Comparison of ENCODE assay signal across 8 cellular contexts in the genomic region with DNA sequence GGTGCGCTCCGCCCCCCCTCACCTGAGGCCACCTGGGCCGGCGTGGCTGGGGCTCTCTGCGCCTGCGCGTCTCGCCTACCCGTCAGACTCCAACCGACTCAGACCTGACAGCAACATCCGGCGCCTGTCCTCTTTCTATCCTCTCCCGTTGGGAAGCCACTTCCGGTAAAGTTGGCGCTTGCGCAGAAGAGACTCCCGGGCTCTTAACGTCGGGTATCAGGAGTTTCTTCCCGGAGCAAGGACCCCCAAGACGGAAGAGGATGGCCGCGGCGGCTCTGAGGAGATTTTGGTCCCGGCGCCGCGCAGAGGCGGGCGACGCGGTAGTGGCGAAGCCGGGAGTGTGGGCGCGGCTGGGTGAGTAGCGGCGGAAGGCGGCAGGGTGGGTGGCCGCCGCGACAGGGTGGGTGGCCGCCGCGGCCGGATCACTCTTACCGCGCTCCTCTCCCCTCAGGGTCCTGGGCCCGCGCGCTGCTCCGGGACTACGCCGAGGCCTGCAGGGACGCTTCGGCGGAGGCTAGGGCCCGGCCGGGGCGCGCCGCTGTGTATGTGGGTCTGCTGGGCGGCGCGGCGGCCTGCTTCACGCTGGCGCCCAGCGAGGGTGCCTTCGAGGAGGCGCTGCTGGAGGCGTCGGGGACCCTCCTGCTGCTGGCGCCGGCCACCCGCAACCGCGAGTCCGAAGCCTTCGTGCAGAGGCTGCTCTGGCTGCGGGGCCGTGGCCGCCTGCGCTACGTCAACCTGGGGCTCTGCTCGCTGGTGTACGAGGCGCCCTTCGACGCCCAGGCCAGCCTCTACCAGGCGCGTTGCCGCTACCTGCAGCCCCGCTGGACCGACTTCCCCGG. TPM values are rescaled to one million over a fixed set of nuclear protein-coding genes. Genes with fewer than 3 reads are reported as not detected.
DNase-seq lines count a peak whose midpoint lies in the region; ATAC-seq and TF ChIP-seq lines count a peak whose summit lies in the region.

TIMM29 (plus strand) TSS at position 249 of the 839 bp plus-strand sequence; CDS start at position 261, 12 bp downstream.
YIPF2 (minus strand) TSS at position 77 of the 839 bp plus-strand sequence. CDS start 229 bp downstream, outside the sequence.

- H3K27me3 ChIP-seq in DND-41 (ENCODE audit: insufficient read depth, low read length, poor library complexity) (no peaks in the 10 kb centered on the region), RWPE2 (ENCODE audit: insufficient read depth, poor library complexity, severe bottlenecking) (no peaks in the 10 kb centered on the region)

- H3K9me3 ChIP-seq in DND-41 (ENCODE audit: insufficient read depth, low read length, severe bottlenecking) (no peaks in the 10 kb centered on the region), RWPE2 (ENCODE audit: severe bottlenecking) (no peaks in the 10 kb centered on the region)

- no peaks in the 10 kb centered on the region for H3K27me3 Mint-ChIP-seq in natural killer cell treated with Interleukin-12 subunit alpha and Interleukin-12 subunit beta and Interleukin-15 and Interleukin-18, amount 100 ng/mL, for 72 hours

- peak within 1 kb of the TSS; percentile 44 to 94; a peak in 3 of 4 replicates for H3K4me3 ChIP-seq in DND-41 (ENCODE audit: low read depth in 1 of 2, low read length in 2 of 2)
- H3K4me3 ChIP-seq in RWPE2 (ENCODE audit: severe bottlenecking), result peak within 1 kb of the TSS; percentile 64
- H3K4me3 ChIP-seq in fibroblast of pulmonary artery (replicated peaks; ENCODE audit: low read depth, low read length), result peak within 1 kb of the TSS; percentile 87

- ATAC-seq in DND-41 (ENCODE audit: insufficient read depth, low read depth), result peak; percentile 92
- peak; percentile 89 for ATAC-seq in RWPE2 (ENCODE audit: low read depth)
- peak; percentile 92 to 94 for ATAC-seq in natural killer cell treated with Interleukin-12 subunit alpha and Interleukin-12 subunit beta and Interleukin-15 and Interleukin-18, amount 100 ng/mL, for 72 hours
- peak; percentile 92 for ATAC-seq in stimulated activated naive CD8-positive, alpha-beta T cell treated with anti-CD3 and anti-CD28 coated beads, Interleukin-15, Interleukin-2, amounts not matched to agents 100 U/mL and 50 U/mL, for 24 hours

- peak within 1 kb of the TSS; percentile 87 for H3K4me3 Mint-ChIP-seq in natural killer cell treated with Interleukin-12 subunit alpha and Interleukin-12 subunit beta and Interleukin-15 and Interleukin-18, amount 100 ng/mL, for 72 hours

- peaks cover 30% of the 10 kb centered on the region for H3K4me1 ChIP-seq in DND-41 (ENCODE audit: insufficient read depth, low read length)
- H3K4me1 ChIP-seq in RWPE2 (ENCODE audit: insufficient read depth, poor library complexity, severe bottlenecking), result peaks cover 3% of the 10 kb centered on the region

- peak within 1 kb of the TSS; percentile 90 for H3K4me2 ChIP-seq in DND-41 (ENCODE audit: insufficient read depth, low read length)

- H3K4me1 Mint-ChIP-seq in natural killer cell treated with Interleukin-12 subunit alpha and Interleukin-12 subunit beta and Interleukin-15 and Interleukin-18, amount 100 ng/mL, for 72 hours (ENCODE audit: low read depth in 2 of 2), result peaks cover 11 to 26% of the 10 kb centered on the region in 2 donors

- no peak for TF ChIP-seq CTCF in DND-41 (IDR thresholded peaks at IDR 0.05; ENCODE audit: borderline replicate concordance, extremely low read depth, low read length, poor library complexity, severe bottlenecking)
- no peak for TF ChIP-seq CTCF in RWPE2 (IDR thresholded peaks at IDR 0.05; ENCODE audit: poor library complexity, severe bottlenecking)
- no peak for TF ChIP-seq CTCF in fibroblast of pulmonary artery (IDR thresholded peaks at IDR 0.05; ENCODE audit: low read length, missing control alignments)

- H3K27ac Mint-ChIP-seq in natural killer cell treated with Interleukin-12 subunit alpha and Interleukin-12 subunit beta and Interleukin-15 and Interleukin-18, amount 100 ng/mL, for 72 hours, result peak within 1 kb of the TSS; percentile 78 to 88

- peaks cover 18% of the 10 kb centered on the region for H4K20me1 ChIP-seq in DND-41 (ENCODE audit: insufficient read depth, low read length)

- H3K9me3 Mint-ChIP-seq in natural killer cell treated with Interleukin-12 subunit alpha and Interleukin-12 subunit beta and Interleukin-15 and Interleukin-18, amount 100 ng/mL, for 72 hours, result no peaks in the 10 kb centered on the region

- peak within 1 kb of the TSS; percentile 81 for H2AFZ ChIP-seq in DND-41 (ENCODE audit: low read depth, low read length)

- H3K79me2 ChIP-seq in DND-41 (ENCODE audit: insufficient read depth, low read length), result peaks cover 53% of the 10 kb centered on the region

- peak; percentile 98 for DNase-seq in DND-41
- DNase-seq in GOT3 (lab: John Stamatoyannopoulos, UW), result peak; percentile 81
- peak; percentile 98 for DNase-seq in LoVo (ENCODE audit: low spot score)
- peak; percentile 98 for DNase-seq in RWPE2 (ENCODE audit: low spot score)
- DNase-seq in activated T-helper 9 cell treated with anti-CD3 and anti-CD28 coated beads, Interleukin-2, amount 50 U/mL, for 16 hours (ENCODE audit: low read depth), result peak; percentile 92
- DNase-seq in fibroblast of pulmonary artery (ENCODE audit: low read depth), result peak; percentile 99
- peak; percentile 95 for DNase-seq in natural killer cell treated with Interleukin-12 subunit alpha and Interleukin-12 subunit beta and Interleukin-15 and Interleukin-18, amount 100 ng/mL, for 72 hours (ENCODE audit: low spot score)
- peak; percentile 95 for DNase-seq in stimulated activated naive CD8-positive, alpha-beta T cell treated with anti-CD3 and anti-CD28 coated beads, Interleukin-15, Interleukin-2, amounts not matched to agents 100 U/mL and 50 U/mL, for 24 hours

- peak within 1 kb of the TSS; percentile 90 for H3K9ac ChIP-seq in DND-41 (ENCODE audit: low read depth, low read length)

- no peaks in the 10 kb centered on the region for H3K36me3 Mint-ChIP-seq in natural killer cell treated with Interleukin-12 subunit alpha and Interleukin-12 subunit beta and Interleukin-15 and Interleukin-18, amount 100 ng/mL, for 72 hours

- H3K36me3 ChIP-seq in DND-41 (ENCODE audit: insufficient read depth, low read length) (peaks cover 47% of the 10 kb centered on the region), RWPE2 (ENCODE audit: low read depth) (peaks cover 10% of the 10 kb centered on the region)

- H3K27ac ChIP-seq in DND-41 (ENCODE audit: low read length) (peak within 1 kb of the TSS; percentile 74), RWPE2 (ENCODE audit: poor library complexity, severe bottlenecking) (peak within 1 kb of the TSS; percentile 41)

RNA-seq across cellular contexts. Expression of gene TIMM29, which starts in this region (rescaled TPM):
- 10 to 100 TPM; 24.9 to 30.2 TPM for total RNA-seq in natural killer cell treated with Interleukin-12 subunit alpha and Interleukin-12 subunit beta and Interleukin-15 and Interleukin-18, amount 100 ng/mL, for 72 hours

RNA-seq across cellular contexts. Expression of gene YIPF2, which starts in this region (rescaled TPM):
- 10 to 100 TPM; 33.8 to 37.2 TPM for total RNA-seq in natural killer cell treated with Interleukin-12 subunit alpha and Interleukin-12 subunit beta and Interleukin-15 and Interleukin-18, amount 100 ng/mL, for 72 hours

Comparison
In these comparisons a context has a peak if more than half of its experiments do, and no peak if none do; other contexts are left out.
1. Peak in every context shown above with its lines: DNase-seq, ATAC-seq, H3K4me3 ChIP-seq and H3K27ac ChIP-seq.